In genomic region chr1:224762046-224762445, GRCh38 we compare ENCODE assay signal across 29 cellular contexts.
"Had no signal": no experiment of that assay in that cellular context is flagged by ENCODE, and none has a peak within 500 bp of the region (broad histone marks: within the 10 kb centered on the region; RNA-seq: fewer than 3 reads in every experiment).

No MANE protein-coding gene starts in this region.

- H3K27me3 ChIP-seq: ascending aorta, cardiac muscle cell had no signal

- DNase-seq: activated B cell treated with CpG ODN at 0.5 μM for 24 hours; activated CD4-positive, alpha-beta memory T cell treated with anti-CD3 and anti-CD28 coated beads for 36 hours; activated CD4-positive, alpha-beta T cell treated with anti-CD3 and anti-CD28 coated beads for 4 hours; activated CD4-positive, alpha-beta T cell treated with anti-CD3 and anti-CD28 coated beads, Interleukin-2, amount 10 ng/mL, durations not matched to agents 24 days and 14 days; activated CD4-positive, alpha-beta T cell treated with anti-CD3 and anti-CD28 coated beads, Interleukin-2, amount 50 U/mL, for 1 hour; activated CD4-positive, alpha-beta T cell treated with anti-CD3 and anti-CD28 coated beads, Interleukin-2, amount 50 U/mL, for 4 hours; activated CD4-positive, CD25-positive, alpha-beta regulatory T cell treated with anti-CD3 and anti-CD28 coated beads, Interleukin-2, amount 50 U/mL, for 72 hours; activated CD8-positive, alpha-beta memory T cell treated with anti-CD3 and anti-CD28 coated beads, Interleukin-2, amount 50 U/mL, for 4 hours; activated CD8-positive, alpha-beta T cell treated with anti-CD3 and anti-CD28 coated beads for 36 hours; activated effector memory CD4-positive, alpha-beta T cell treated with Interleukin-2 at 50 U/mL for 16 hours; activated gamma-delta T cell; activated naive CD4-positive, alpha-beta T cell treated with anti-CD3 and anti-CD28 coated beads, Interleukin-2, amount 10 ng/mL, durations not matched to agents 7 days and 5 days; activated naive CD4-positive, alpha-beta T cell treated with Interleukin-2 at 50 U/mL for 16 hours; activated naive CD8-positive, alpha-beta T cell treated with anti-CD3 and anti-CD28 coated beads, Interleukin-2, amount 10 ng/mL, durations not matched to agents 7 days and 5 days; activated naive CD8-positive, alpha-beta T cell treated with anti-CD3 and anti-CD28 coated beads, Interleukin-2, amount 50 U/mL, for 24 hours; activated T-cell treated with anti-CD3 and anti-CD28 coated beads for 4 hours; activated T-cell treated with anti-CD3 and anti-CD28 coated beads, Interleukin-2, amount 50 U/mL, for 1 hour; activated T-cell treated with anti-CD3 and anti-CD28 coated beads, Interleukin-2, amount 50 U/mL, for 4 hours; activated T-cell treated with anti-CD3 and anti-CD28 coated beads, Interleukin-2, amount 50 U/mL, for 72 hours; amygdala; anterior cingulate cortex; caudate nucleus; SW 1271; T-helper 1 cell; T-helper 2 cell; T-helper 9 cell had no signal

- H3K36me3 ChIP-seq: ascending aorta, cardiac muscle cell had no signal

- H3K4me3 ChIP-seq: ascending aorta, cardiac muscle cell had no signal

- H3K27ac ChIP-seq: ascending aorta, cardiac muscle cell, VCaP had no signal

- H3K4me1 ChIP-seq: ascending aorta had no signal
